ENCODE assay signal across 17 cellular contexts in genomic region chr12:47549258-47549657, GRCh38.
"Had no signal": no experiment of that assay in that cellular context is flagged by ENCODE, and none has a peak within 500 bp of the region (broad histone marks: within the 10 kb centered on the region; RNA-seq: fewer than 3 reads in every experiment).

No MANE protein-coding gene starts in this region.

- H3K27me3 ChIP-seq: brain microvascular endothelial cell, right atrium auricular region had no signal

- H3K4me3 ChIP-seq: lower lobe of right lung, right atrium auricular region, skin epidermis had no signal

- H3K4me1 ChIP-seq: lower lobe of right lung, right atrium auricular region had no signal

- DNase-seq: activated B cell treated with CpG ODN at 0.5 μM for 24 hours; activated CD4-positive, alpha-beta T cell treated with anti-CD3 and anti-CD28 coated beads, Interleukin-2, amount 50 U/mL, for 4 hours; activated CD8-positive, alpha-beta memory T cell treated with anti-CD3 and anti-CD28 coated beads, Interleukin-2, amount 50 U/mL, for 4 hours; activated naive CD4-positive, alpha-beta T cell treated with anti-CD3 and anti-CD28 coated beads, Interleukin-2, amount 50 U/mL, for 16 hours; brain microvascular endothelial cell; dermis blood vessel endothelial cell; endodermal cell; glutamatergic neuron; left cardiac atrium; lower lobe of right lung; naive thymus-derived CD8-positive, alpha-beta T cell; posterior cingulate gyrus; stimulated activated naive CD4-positive, alpha-beta T cell treated with Interleukin-2 at 50 U/mL for 16 hours; T-helper 17 cell had no signal

- ATAC-seq: left cardiac atrium; lower lobe of right lung; naive thymus-derived CD8-positive, alpha-beta T cell; T-helper 17 cell had no signal

- H3K4me1 Mint-ChIP-seq: endodermal cell had no signal

- H3K27ac ChIP-seq: brain microvascular endothelial cell, lower lobe of right lung, right atrium auricular region, skin epidermis had no signal

- H3K27ac Mint-ChIP-seq: activated B cell treated with CpG ODN at 0.5 μM for 24 hours; activated T-helper 1 cell treated with anti-CD3 and anti-CD28 coated beads, Interleukin-12 subunit alpha, Interleukin-12 subunit beta, Interleukin-2, Interleukin-4 antibody, amounts not matched to agents 30 ng/mL and 10 ng/mL and 1 ng/mL, durations not matched to agents 14 hours and 24 hours and 36 hours; endodermal cell; naive thymus-derived CD8-positive, alpha-beta T cell; T-helper 17 cell had no signal

- H3K27me3 Mint-ChIP-seq: activated B cell treated with CpG ODN at 0.5 μM for 24 hours had no signal

- H3K4me3 Mint-ChIP-seq: activated B cell treated with CpG ODN at 0.5 μM for 24 hours; activated T-helper 1 cell treated with anti-CD3 and anti-CD28 coated beads, Interleukin-12 subunit alpha, Interleukin-12 subunit beta, Interleukin-2, Interleukin-4 antibody, amounts not matched to agents 30 ng/mL and 10 ng/mL and 1 ng/mL, durations not matched to agents 14 hours and 24 hours and 36 hours; endodermal cell; naive thymus-derived CD8-positive, alpha-beta T cell; T-helper 17 cell had no signal

- H3K36me3 ChIP-seq: brain microvascular endothelial cell, lower lobe of right lung, right atrium auricular region had no signal
